1 cellular context compared by ENCODE assay signal in the genomic region with DNA sequence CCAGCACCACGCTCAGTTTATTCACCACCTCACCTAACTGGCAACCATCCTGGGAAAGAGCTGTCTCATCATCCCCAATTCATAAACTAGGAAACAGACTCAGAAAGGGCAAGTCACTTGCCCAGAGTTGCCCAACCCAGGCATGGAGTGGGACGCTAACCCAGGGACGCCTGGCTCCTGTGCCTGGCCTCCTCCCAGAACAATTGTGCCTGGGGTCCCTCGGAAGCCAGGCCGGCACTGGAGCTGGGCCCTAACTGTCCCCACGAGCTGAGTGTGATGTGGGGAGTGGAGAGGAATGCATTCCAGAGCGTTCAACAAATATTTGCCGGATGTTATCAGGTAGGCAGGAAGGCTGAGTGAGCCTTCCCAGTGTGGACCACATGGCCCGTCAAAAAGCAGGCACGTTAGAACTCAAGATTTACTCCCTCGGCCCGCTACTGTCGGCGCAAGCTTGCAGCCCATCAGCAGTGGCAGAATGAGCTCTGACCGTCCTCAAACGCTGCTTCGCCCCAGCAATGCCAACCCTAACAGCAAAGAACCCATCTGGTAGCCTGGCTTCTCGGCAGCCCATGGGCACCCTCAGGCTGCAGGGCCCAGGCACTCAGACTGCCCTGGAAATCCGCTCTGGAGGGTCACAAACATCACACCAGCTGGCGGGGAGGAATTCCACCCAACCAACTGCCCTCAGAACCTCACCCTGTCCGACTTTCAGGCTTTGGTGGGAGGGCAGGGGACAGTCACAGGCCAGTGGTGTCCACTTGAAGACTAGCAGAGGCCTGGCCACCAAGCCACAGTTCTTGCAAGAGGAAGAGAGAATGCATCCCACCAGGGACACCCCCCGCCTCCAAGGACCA.
TF ChIP-seq lines count a peak whose summit lies in the region.

No MANE protein-coding gene starts in this region.

TF ChIP-seq in GM23338, 12 proteins besides CTCF, POLR2A, EP300 and RAD21 (continued from another document):
- TF ChIP-seq, protein P1, sequence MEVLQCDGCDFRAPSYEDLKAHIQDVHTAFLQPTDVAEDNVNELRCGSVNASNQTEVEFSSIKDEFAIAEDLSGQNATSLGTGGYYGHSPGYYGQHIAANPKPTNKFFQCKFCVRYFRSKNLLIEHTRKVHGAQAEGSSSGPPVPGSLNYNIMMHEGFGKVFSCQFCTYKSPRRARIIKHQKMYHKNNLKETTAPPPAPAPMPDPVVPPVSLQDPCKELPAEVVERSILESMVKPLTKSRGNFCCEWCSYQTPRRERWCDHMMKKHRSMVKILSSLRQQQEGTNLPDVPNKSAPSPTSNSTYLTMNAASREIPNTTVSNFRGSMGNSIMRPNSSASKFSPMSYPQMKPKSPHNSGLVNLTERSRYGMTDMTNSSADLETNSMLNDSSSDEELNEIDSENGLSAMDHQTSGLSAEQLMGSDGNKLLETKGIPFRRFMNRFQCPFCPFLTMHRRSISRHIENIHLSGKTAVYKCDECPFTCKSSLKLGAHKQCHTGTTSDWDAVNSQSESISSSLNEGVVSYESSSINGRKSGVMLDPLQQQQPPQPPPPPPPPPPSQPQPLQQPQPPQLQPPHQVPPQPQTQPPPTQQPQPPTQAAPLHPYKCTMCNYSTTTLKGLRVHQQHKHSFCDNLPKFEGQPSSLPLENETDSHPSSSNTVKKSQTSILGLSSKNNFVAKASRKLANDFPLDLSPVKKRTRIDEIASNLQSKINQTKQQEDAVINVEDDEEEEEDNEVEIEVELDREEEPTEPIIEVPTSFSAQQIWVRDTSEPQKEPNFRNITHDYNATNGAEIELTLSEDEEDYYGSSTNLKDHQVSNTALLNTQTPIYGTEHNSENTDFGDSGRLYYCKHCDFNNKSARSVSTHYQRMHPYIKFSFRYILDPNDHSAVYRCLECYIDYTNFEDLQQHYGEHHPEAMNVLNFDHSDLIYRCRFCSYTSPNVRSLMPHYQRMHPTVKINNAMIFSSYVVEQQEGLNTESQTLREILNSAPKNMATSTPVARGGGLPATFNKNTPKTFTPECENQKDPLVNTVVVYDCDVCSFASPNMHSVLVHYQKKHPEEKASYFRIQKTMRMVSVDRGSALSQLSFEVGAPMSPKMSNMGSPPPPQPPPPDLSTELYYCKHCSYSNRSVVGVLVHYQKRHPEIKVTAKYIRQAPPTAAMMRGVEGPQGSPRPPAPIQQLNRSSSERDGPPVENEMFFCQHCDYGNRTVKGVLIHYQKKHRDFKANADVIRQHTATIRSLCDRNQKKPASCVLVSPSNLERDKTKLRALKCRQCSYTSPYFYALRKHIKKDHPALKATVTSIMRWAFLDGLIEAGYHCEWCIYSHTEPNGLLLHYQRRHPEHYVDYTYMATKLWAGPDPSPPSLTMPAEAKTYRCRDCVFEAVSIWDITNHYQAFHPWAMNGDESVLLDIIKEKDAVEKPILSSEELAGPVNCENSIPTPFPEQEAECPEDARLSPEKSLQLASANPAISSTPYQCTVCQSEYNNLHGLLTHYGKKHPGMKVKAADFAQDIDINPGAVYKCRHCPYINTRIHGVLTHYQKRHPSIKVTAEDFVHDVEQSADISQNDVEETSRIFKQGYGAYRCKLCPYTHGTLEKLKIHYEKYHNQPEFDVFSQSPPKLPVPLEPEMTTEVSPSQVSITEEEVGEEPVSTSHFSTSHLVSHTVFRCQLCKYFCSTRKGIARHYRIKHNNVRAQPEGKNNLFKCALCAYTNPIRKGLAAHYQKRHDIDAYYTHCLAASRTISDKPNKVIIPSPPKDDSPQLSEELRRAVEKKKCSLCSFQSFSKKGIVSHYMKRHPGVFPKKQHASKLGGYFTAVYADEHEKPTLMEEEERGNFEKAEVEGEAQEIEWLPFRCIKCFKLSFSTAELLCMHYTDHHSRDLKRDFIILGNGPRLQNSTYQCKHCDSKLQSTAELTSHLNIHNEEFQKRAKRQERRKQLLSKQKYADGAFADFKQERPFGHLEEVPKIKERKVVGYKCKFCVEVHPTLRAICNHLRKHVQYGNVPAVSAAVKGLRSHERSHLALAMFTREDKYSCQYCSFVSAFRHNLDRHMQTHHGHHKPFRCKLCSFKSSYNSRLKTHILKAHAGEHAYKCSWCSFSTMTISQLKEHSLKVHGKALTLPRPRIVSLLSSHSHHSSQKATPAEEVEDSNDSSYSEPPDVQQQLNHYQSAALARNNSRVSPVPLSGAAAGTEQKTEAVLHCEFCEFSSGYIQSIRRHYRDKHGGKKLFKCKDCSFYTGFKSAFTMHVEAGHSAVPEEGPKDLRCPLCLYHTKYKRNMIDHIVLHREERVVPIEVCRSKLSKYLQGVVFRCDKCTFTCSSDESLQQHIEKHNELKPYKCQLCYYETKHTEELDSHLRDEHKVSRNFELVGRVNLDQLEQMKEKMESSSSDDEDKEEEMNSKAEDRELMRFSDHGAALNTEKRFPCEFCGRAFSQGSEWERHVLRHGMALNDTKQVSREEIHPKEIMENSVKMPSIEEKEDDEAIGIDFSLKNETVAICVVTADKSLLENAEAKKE (CRISPR knock-in tag; IDR thresholded peaks at IDR 0.05), result no peak
- TF ChIP-seq ZNF114 (CRISPR knock-in tag; IDR thresholded peaks at IDR 0.05) (no peak), JUNB (IDR thresholded peaks at IDR 0.05; ENCODE audit: unreplicated experiment) (no peak)
